ENCODE assay signal across 1 cellular context in the genomic region with DNA sequence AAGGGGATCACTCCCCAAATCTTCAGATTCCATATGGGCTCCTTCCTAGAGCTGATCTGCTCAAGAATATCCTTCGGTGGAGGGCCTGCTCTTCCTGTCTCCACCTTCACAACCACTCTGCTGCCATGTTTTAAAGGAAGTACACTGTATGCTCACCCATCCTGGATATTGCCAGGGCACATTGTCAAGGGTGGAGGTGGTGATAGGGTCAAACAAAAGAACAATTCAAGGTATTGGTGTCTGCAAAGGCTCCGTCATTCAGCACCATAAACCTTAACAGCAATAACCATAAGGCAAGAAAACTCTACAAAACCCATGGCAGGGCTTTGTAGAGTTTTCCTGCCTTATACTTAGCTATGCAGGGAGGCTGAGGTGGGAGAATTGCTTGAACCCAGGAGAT.
TF ChIP-seq lines count a peak whose summit lies in the region.

No MANE protein-coding gene starts in this region.

TF ChIP-seq in H1, 55 proteins besides CTCF, POLR2A, EP300 and RAD21:
- TF ChIP-seq SUZ12 (IDR thresholded peaks at IDR 0.05; ENCODE audit: low read length) (no peak), POU5F1 (IDR thresholded peaks at IDR 0.05; ENCODE audit: low read depth, low read length) (no peak), BCL11A (IDR thresholded peaks at IDR 0.05; ENCODE audit: low read depth in 2 of 2, low read length in 2 of 2) (no peak), SIX5 (IDR thresholded peaks at IDR 0.05; ENCODE audit: low read depth, low read length) (no peak), TAF7 (optimal IDR thresholded peaks at IDR 0.05; ENCODE audit: borderline replicate concordance, low read depth, low read length) (no peak), CBX5 (IDR thresholded peaks at IDR 0.05; ENCODE audit: low read depth, low read length) (no peak), SRF (IDR thresholded peaks at IDR 0.05; ENCODE audit: low read depth, low read length) (no peak), TAF1 (IDR thresholded peaks at IDR 0.05; ENCODE audit: low read depth, low read length) (no peak), SAP30 (IDR thresholded peaks at IDR 0.05; ENCODE audit: insufficient read depth, insufficient replicate concordance, low read length) (no peak), HDAC2 (IDR thresholded peaks at IDR 0.05; ENCODE audit: borderline replicate concordance in 1 of 2, low read depth in 2 of 2, low read length in 2 of 2) (no peak), SP2 (IDR thresholded peaks at IDR 0.05; ENCODE audit: low read length) (no peak), JUN (IDR thresholded peaks at IDR 0.05; ENCODE audit: low read depth, low read length) (no peak), SP4 (IDR thresholded peaks at IDR 0.05; ENCODE audit: low read length) (no peak), MAFK (IDR thresholded peaks at IDR 0.05; ENCODE audit: low read depth, low read length) (no peak), GABPA (IDR thresholded peaks at IDR 0.05; ENCODE audit: borderline replicate concordance, insufficient read depth, low read length) (no peak), RXRA (IDR thresholded peaks at IDR 0.05; ENCODE audit: insufficient read depth, low read depth, low read length) (no peak), KDM4A (IDR thresholded peaks at IDR 0.05; ENCODE audit: low read depth, low read length, severe bottlenecking) (no peak)
- TF ChIP-seq, protein P1, sequence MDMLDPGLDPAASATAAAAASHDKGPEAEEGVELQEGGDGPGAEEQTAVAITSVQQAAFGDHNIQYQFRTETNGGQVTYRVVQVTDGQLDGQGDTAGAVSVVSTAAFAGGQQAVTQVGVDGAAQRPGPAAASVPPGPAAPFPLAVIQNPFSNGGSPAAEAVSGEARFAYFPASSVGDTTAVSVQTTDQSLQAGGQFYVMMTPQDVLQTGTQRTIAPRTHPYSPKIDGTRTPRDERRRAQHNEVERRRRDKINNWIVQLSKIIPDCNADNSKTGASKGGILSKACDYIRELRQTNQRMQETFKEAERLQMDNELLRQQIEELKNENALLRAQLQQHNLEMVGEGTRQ (IDR thresholded peaks at IDR 0.05; ENCODE audit: low read length): no peak
- TF ChIP-seq, protein P2, sequence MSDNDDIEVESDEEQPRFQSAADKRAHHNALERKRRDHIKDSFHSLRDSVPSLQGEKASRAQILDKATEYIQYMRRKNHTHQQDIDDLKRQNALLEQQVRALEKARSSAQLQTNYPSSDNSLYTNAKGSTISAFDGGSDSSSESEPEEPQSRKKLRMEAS (IDR thresholded peaks at IDR 0.05): no peak
